Comparison of ENCODE assay signal across 1 cellular context in the genomic region with DNA sequence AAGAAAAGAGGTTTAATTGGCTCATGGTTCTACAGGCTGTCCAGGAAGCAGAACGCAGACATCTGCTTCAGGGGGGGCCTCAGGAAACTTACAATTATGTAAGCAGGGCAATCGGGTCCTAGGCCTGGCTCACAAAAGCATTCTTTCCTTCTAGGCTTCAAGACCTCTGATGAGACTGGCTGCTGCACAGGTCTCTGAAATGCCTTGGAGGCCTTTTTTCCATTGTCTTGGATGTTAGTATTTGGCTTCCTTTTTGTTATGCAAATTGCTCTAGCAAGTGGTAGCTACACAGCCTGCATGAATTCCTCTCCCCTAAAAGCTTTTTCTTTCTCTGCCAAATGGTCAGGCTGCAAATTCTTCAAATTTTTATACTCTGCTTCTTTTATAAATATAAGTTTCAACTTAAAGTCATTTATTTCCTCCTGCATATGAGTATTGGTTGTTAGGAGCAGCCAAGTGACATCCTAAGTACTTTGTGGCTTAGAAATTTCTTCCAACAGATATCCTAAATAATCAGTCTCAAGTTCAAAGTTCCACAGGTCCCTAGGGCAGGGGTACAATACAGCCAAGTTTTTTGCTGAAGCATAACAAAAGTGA.
TF ChIP-seq lines count a peak whose summit lies in the region.

No MANE protein-coding gene starts in this region.

TF ChIP-seq in GM23338, 12 proteins besides CTCF, POLR2A, EP300 and RAD21:
- TF ChIP-seq EZH2 (IDR thresholded peaks at IDR 0.05; ENCODE audit: low read depth, unreplicated experiment) = no peak
- TF ChIP-seq, protein P1, sequence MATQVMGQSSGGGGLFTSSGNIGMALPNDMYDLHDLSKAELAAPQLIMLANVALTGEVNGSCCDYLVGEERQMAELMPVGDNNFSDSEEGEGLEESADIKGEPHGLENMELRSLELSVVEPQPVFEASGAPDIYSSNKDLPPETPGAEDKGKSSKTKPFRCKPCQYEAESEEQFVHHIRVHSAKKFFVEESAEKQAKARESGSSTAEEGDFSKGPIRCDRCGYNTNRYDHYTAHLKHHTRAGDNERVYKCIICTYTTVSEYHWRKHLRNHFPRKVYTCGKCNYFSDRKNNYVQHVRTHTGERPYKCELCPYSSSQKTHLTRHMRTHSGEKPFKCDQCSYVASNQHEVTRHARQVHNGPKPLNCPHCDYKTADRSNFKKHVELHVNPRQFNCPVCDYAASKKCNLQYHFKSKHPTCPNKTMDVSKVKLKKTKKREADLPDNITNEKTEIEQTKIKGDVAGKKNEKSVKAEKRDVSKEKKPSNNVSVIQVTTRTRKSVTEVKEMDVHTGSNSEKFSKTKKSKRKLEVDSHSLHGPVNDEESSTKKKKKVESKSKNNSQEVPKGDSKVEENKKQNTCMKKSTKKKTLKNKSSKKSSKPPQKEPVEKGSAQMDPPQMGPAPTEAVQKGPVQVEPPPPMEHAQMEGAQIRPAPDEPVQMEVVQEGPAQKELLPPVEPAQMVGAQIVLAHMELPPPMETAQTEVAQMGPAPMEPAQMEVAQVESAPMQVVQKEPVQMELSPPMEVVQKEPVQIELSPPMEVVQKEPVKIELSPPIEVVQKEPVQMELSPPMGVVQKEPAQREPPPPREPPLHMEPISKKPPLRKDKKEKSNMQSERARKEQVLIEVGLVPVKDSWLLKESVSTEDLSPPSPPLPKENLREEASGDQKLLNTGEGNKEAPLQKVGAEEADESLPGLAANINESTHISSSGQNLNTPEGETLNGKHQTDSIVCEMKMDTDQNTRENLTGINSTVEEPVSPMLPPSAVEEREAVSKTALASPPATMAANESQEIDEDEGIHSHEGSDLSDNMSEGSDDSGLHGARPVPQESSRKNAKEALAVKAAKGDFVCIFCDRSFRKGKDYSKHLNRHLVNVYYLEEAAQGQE (IDR thresholded peaks at IDR 0.05; ENCODE audit: unreplicated experiment) = no peak
- TF ChIP-seq POLR2AphosphoS5 (IDR thresholded peaks at IDR 0.05; ENCODE audit: low read depth) = no peak
- no peak for TF ChIP-seq JUNB (IDR thresholded peaks at IDR 0.05; ENCODE audit: unreplicated experiment)
- no peak for TF ChIP-seq EZH2phosphoT487 (IDR thresholded peaks at IDR 0.05; ENCODE audit: unreplicated experiment)
- TF ChIP-seq ZNF462 (CRISPR knock-in tag; IDR thresholded peaks at IDR 0.05) = peak; percentile 97
- peak; percentile 40; the same call in 1 of the 2 replicates for TF ChIP-seq CREB1 (CRISPR knock-in tag; IDR thresholded peaks at IDR 0.05; ENCODE audit: low read depth)
- peak; percentile 83; the same call in 1 of the 2 replicates for TF ChIP-seq NANOG (IDR thresholded peaks at IDR 0.05; ENCODE audit: borderline replicate concordance)
- no peak; the same call in 1 of the 2 replicates for TF ChIP-seq ETS1 (IDR thresholded peaks at IDR 0.05)
- TF ChIP-seq ZNF331 (CRISPR knock-in tag; IDR thresholded peaks at IDR 0.05; ENCODE audit: low read depth) = no peak
